18 cellular contexts compared by ENCODE assay signal in genomic region chr18:48514786-48515185, GRCh38.
A peak's percentile ranks its signal among the peaks of the same experiment; 100 is the strongest.
DNase-seq lines count a peak whose midpoint lies in the region; ATAC-seq lines count a peak whose summit lies in the region.
"Had no signal": no experiment of that assay in that cellular context is flagged by ENCODE, and none has a peak within 500 bp of the region (broad histone marks: within the 10 kb centered on the region; RNA-seq: fewer than 3 reads in every experiment).

No MANE protein-coding gene starts in this region.

- peak; percentile 96 for DNase-seq in COR-L47 (lab: John Stamatoyannopoulos, UW)
- peak; percentile 93 for DNase-seq in NCI-H146 treated with DMSO at 0.1 percent for 48 hours (lab: John Stamatoyannopoulos, UW; ENCODE audit: unreplicated experiment)
- DNase-seq in anterior cingulate cortex (lab: John Stamatoyannopoulos, UW), result peak in 51 of 58 donors; percentile 8 to 85 (median 54)
- peak; percentile 81 for DNase-seq in midbrain (lab: John Stamatoyannopoulos, UW)
- DNase-seq in LoVo (ENCODE audit: low spot score), result no peak
- DNase-seq: activated CD4-positive, alpha-beta T cell treated with anti-CD3 and anti-CD28 coated beads for 48 hours; activated naive CD4-positive, alpha-beta T cell treated with anti-CD3 and anti-CD28 coated beads, Interleukin-2, amount 50 U/mL, for 16 hours; activated T-cell treated with anti-CD3 and anti-CD28 coated beads, Interleukin-2, amount 50 U/mL, for 1 hour; effector CD4-positive, alpha-beta T cell; GDM1; heart left ventricle; mesenchymal stem cell; NCI-H2029 treated with DMSO at 0.1 percent for 48 hours; right lobe of liver had no signal

- no peak for ATAC-seq in HG03521 (IDR thresholded peaks at IDR 0.05; ENCODE audit: unreplicated experiment)
- no peak for ATAC-seq in GM18858 (IDR thresholded peaks at IDR 0.05; ENCODE audit: unreplicated experiment)
- ATAC-seq in HG02763 (IDR thresholded peaks at IDR 0.05; ENCODE audit: unreplicated experiment), result no peak
- ATAC-seq: GM23338, heart left ventricle, right lobe of liver had no signal
